Comparison of ENCODE assay signal across 13 cellular contexts in the genomic region with DNA sequence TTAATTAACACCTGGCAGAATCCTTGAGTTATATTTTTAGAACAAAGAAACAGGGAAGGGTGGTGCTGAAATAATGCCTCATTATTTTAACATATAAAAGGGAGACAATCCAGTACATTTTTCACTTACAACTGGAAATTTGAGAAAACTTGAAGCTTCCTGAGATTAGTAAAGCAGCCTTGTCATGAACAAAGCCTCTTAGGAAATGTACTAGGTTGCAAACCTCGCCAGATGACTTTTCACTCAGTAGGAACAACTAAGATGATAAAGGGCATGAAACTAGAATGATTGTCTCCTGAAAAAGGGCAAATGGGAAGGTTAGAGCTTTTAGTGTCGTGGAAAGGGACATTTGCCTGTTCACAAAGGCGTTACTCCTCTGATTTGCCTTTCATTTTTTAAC.
DNase-seq lines count a peak whose midpoint lies in the region; ATAC-seq and TF ChIP-seq lines count a peak whose summit lies in the region.
"Had no signal": no experiment of that assay in that cellular context is flagged by ENCODE, and none has a peak within 500 bp of the region (broad histone marks: within the 10 kb centered on the region; RNA-seq: fewer than 3 reads in every experiment).

No MANE protein-coding gene starts in this region.

- H3K27me3 ChIP-seq in gastroesophageal sphincter (no peaks in the 10 kb centered on the region), left lung (no peaks in the 10 kb centered on the region)

- peaks cover 3 to 40% (median 20%) of the 10 kb centered on the region in 3 donors for H3K4me1 ChIP-seq in gastroesophageal sphincter
- H3K4me1 ChIP-seq in left lung, result peaks cover 0 to 16% of the 10 kb centered on the region in 2 donors

- CTCF ChIA-PET in T-cell (lab: Charles Lee), result interaction anchor here in 1 of 2 donors (0.7 to 2.4 kb wide), 3 partner anchors 9 to 28 kb away, joined by 3 to 5 read pairs (median 3); no protein-coding TSS in a partner anchor

- H3K4me1 Mint-ChIP-seq in activated T-cell treated with anti-CD3 and anti-CD28 coated beads, Interleukin-2, amount 50 U/mL, for 24 hours (ENCODE audit: low read depth), result peaks cover 94% of the 10 kb centered on the region
- H3K4me1 Mint-ChIP-seq in T-cell, result peaks cover 91 to 96% (median 94%) of the 10 kb centered on the region in 3 donors
- peaks cover 74% of the 10 kb centered on the region for H3K4me1 Mint-ChIP-seq in stimulated activated memory B cell treated with anti-CD40 and anti-IgM and Interleukin-4, amounts not matched to agents 10 μg/mL and 1 μg/mL and 100 μg/mL, for 72 hours

- TF ChIP-seq EP300 in gastroesophageal sphincter (IDR thresholded peaks at IDR 0.05), result no peak

- no peaks in the 10 kb centered on the region for H3K27me3 Mint-ChIP-seq in activated T-cell treated with anti-CD3 and anti-CD28 coated beads, Interleukin-2, amount 50 U/mL, for 24 hours
- H3K27me3 Mint-ChIP-seq in T-cell, result no peaks in the 10 kb centered on the region
- H3K27me3 Mint-ChIP-seq in stimulated activated memory B cell treated with anti-CD40 and anti-IgM and Interleukin-4, amounts not matched to agents 10 μg/mL and 1 μg/mL and 100 μg/mL, for 72 hours, result no peaks in the 10 kb centered on the region

- H3K36me3 Mint-ChIP-seq in activated T-cell treated with anti-CD3 and anti-CD28 coated beads, Interleukin-2, amount 50 U/mL, for 24 hours (ENCODE audit: low read depth), result peaks cover 44% of the 10 kb centered on the region
- H3K36me3 Mint-ChIP-seq in T-cell, result peaks cover 9% of the 10 kb centered on the region
- no peaks in the 10 kb centered on the region for H3K36me3 Mint-ChIP-seq in stimulated activated memory B cell treated with anti-CD40 and anti-IgM and Interleukin-4, amounts not matched to agents 10 μg/mL and 1 μg/mL and 100 μg/mL, for 72 hours
- H3K36me3 Mint-ChIP-seq: mesothelial cell of epicardium had no signal

- no peak overlapping the region for H3K4me3 ChIP-seq in gastroesophageal sphincter
- no peak overlapping the region for H3K4me3 ChIP-seq in left lung

- intact Hi-C loops in left lung (cut with DNase I), result loop anchor here in 1 of 2 donors (10.0 kb wide), 1 partner anchor 327 kb away; no protein-coding TSS in a partner anchor

- H3K36me3 ChIP-seq in gastroesophageal sphincter, result no peaks in the 10 kb centered on the region
- H3K36me3 ChIP-seq in left lung, result no peaks in the 10 kb centered on the region

- no peak for TF ChIP-seq POLR2A in gastroesophageal sphincter (IDR thresholded peaks at IDR 0.05)

- DNase-seq in activated T-cell treated with anti-CD3 and anti-CD28 coated beads, Interleukin-2, amount 50 U/mL, for 24 hours, result no peak
- no peak for DNase-seq in activated T-cell treated with anti-CD3 and anti-CD28 coated beads, Interleukin-2, amount 50 U/mL, for 48 hours
- no peak for DNase-seq in T-cell
- no peak for DNase-seq in left lung
- DNase-seq: activated CD4-positive, CD25-positive, alpha-beta regulatory T cell treated with anti-CD3 and anti-CD28 coated beads, Interleukin-2, amount 50 U/mL, for 72 hours; activated gamma-delta T cell treated with Interleukin-2 at 50 U/mL for 16 hours; DMS79 had no signal

- 46 to 50% methylated on average over 2 to 3 of the region's 3 CpGs for WGBS in gastroesophageal sphincter (ENCODE audit: low coverage in 1 of 2), 2 donors

- ATAC-seq in T-cell (replicated peaks in 1 of 4) (no peak), gastroesophageal sphincter (no peak), GM21825 (IDR thresholded peaks at IDR 0.05; ENCODE audit: unreplicated experiment) (no peak), left lung (no peak), HG02623 (IDR thresholded peaks at IDR 0.05; ENCODE audit: unreplicated experiment) (no peak)
- ATAC-seq in stimulated activated memory B cell treated with anti-CD40 and anti-IgM and Interleukin-4, amounts not matched to agents 10 μg/mL and 1 μg/mL and 100 μg/mL, for 72 hours, result no peak
- ATAC-seq: esophagus mucosa had no signal

- no peak for TF ChIP-seq CTCF in gastroesophageal sphincter (IDR thresholded peaks at IDR 0.05)
- TF ChIP-seq CTCF in left lung (IDR thresholded peaks at IDR 0.05), result no peak

- H3K9me3 Mint-ChIP-seq in activated T-cell treated with anti-CD3 and anti-CD28 coated beads, Interleukin-2, amount 50 U/mL, for 24 hours, result peaks cover 4% of the 10 kb centered on the region
- H3K9me3 Mint-ChIP-seq in T-cell, result peaks cover 0 to 3% (median 0%) of the 10 kb centered on the region in 3 donors
- no peaks in the 10 kb centered on the region for H3K9me3 Mint-ChIP-seq in stimulated activated memory B cell treated with anti-CD40 and anti-IgM and Interleukin-4, amounts not matched to agents 10 μg/mL and 1 μg/mL and 100 μg/mL, for 72 hours
- H3K9me3 Mint-ChIP-seq: mesothelial cell of epicardium had no signal

- peak overlapping the region; percentile 93 for H3K27ac Mint-ChIP-seq in activated T-cell treated with anti-CD3 and anti-CD28 coated beads, Interleukin-2, amount 50 U/mL, for 24 hours
- H3K27ac Mint-ChIP-seq in T-cell, result peak overlapping the region; percentile 98
- peak overlapping the region; percentile 82 for H3K27ac Mint-ChIP-seq in stimulated activated memory B cell treated with anti-CD40 and anti-IgM and Interleukin-4, amounts not matched to agents 10 μg/mL and 1 μg/mL and 100 μg/mL, for 72 hours
- H3K27ac Mint-ChIP-seq: mesothelial cell of epicardium had no signal

- peak overlapping the region in 3 of 4 donors; percentile 18 to 43 (median 39) for H3K27ac ChIP-seq in gastroesophageal sphincter
- peak overlapping the region in 1 of 2 donors; percentile 45 for H3K27ac ChIP-seq in left lung

- H3K4me3 Mint-ChIP-seq in activated T-cell treated with anti-CD3 and anti-CD28 coated beads, Interleukin-2, amount 50 U/mL, for 24 hours, result peak overlapping the region; percentile 3
- peak overlapping the region in 1 of 3 donors; percentile 83 for H3K4me3 Mint-ChIP-seq in T-cell
- no peak overlapping the region for H3K4me3 Mint-ChIP-seq in stimulated activated memory B cell treated with anti-CD40 and anti-IgM and Interleukin-4, amounts not matched to agents 10 μg/mL and 1 μg/mL and 100 μg/mL, for 72 hours
- H3K4me3 Mint-ChIP-seq: mesothelial cell of epicardium had no signal

- POLR2A ChIA-PET in T-cell (lab: Charles Lee), result interaction anchor here (0.5 to 1.1 kb wide), 4 partner anchors 107 to 211 kb away, joined by 3 to 5 read pairs (median 3); no protein-coding TSS in a partner anchor

- H3K9me3 ChIP-seq in gastroesophageal sphincter, result no peaks in the 10 kb centered on the region
- no peaks in the 10 kb centered on the region for H3K9me3 ChIP-seq in left lung
